ENCODE assay signal across 13 cellular contexts in genomic region chr18:8794133-8794986, GRCh38.
DNase-seq lines count a peak whose midpoint lies in the region; TF ChIP-seq lines count a peak whose summit lies in the region.
"Had no signal": no experiment of that assay in that cellular context is flagged by ENCODE, and none has a peak within 500 bp of the region (broad histone marks: within the 10 kb centered on the region; RNA-seq: fewer than 3 reads in every experiment).

No MANE protein-coding gene starts in this region.

- peaks cover 58% of the 10 kb centered on the region for H3K4me1 Mint-ChIP-seq in neural progenitor cell

- no peaks in the 10 kb centered on the region for H3K27me3 Mint-ChIP-seq in neural progenitor cell (ENCODE audit: insufficient read depth, low read depth)

- no peaks in the 10 kb centered on the region for H3K9me3 ChIP-seq in duodenal mucosa (ENCODE audit: control insufficient read depth in 1 of 2, low read length in 2 of 2)
- no peaks in the 10 kb centered on the region for H3K9me3 ChIP-seq in neural progenitor cell (ENCODE audit: low read depth)
- H3K9me3 ChIP-seq in prostate gland = no peaks in the 10 kb centered on the region

- DNase-seq in EH (ENCODE audit: low read depth) = peak; percentile 85
- DNase-seq in NCI-H69 (lab: John Stamatoyannopoulos, UW) = peak; percentile 95
- no peak for DNase-seq in neural progenitor cell (ENCODE audit: low spot score)
- DNase-seq in GDM1 (lab: John Stamatoyannopoulos, UW) = no peak
- no peak for DNase-seq in SIG-M5 treated with dmso at 0.1 percent for 504 hours (lab: John Stamatoyannopoulos, UW; ENCODE audit: unreplicated experiment)
- no peak for DNase-seq in prostate gland (ENCODE audit: low spot score)
- no peak for DNase-seq in foreskin melanocyte
- DNase-seq: activated effector memory CD4-positive, alpha-beta T cell treated with Interleukin-2 at 50 U/mL for 16 hours; DMS 273 treated with DMSO at 0.1 percent for 48 hours; dorsolateral prefrontal cortex; kidney had no signal

- 88% methylated on average over 13 of the region's 13 CpGs for WGBS in prostate gland

- peak overlapping the region; percentile 45 for H3K4me2 ChIP-seq in neural progenitor cell
- H3K4me2 ChIP-seq: KMS-11 had no signal

- TF ChIP-seq CTCF in neural progenitor cell (IDR thresholded peaks at IDR 0.05) = no peak
- no peak for TF ChIP-seq CTCF in prostate gland (IDR thresholded peaks at IDR 0.05)

- H3K36me3 ChIP-seq in duodenal mucosa (ENCODE audit: control insufficient read depth in 1 of 2, insufficient read depth in 2 of 2, low read length in 2 of 2) (no peaks in the 10 kb centered on the region), neural progenitor cell (no peaks in the 10 kb centered on the region), prostate gland (no peaks in the 10 kb centered on the region)

- TF ChIP-seq POLR2A in prostate gland (IDR thresholded peaks at IDR 0.05) = no peak

- no peak overlapping the region for H3K27ac ChIP-seq in duodenal mucosa (ENCODE audit: low read depth, low read length)
- no peak overlapping the region for H3K27ac ChIP-seq in neural progenitor cell
- H3K27ac ChIP-seq in prostate gland = no peak overlapping the region
- H3K27ac ChIP-seq: KMS-11 had no signal

- H3K9me3 Mint-ChIP-seq in neural progenitor cell = no peaks in the 10 kb centered on the region

- peak overlapping the region; percentile 13 to 30 for H3K4me3 ChIP-seq in duodenal mucosa (ENCODE audit: low read depth in 1 of 2, low read length in 2 of 2)
- no peak overlapping the region for H3K4me3 ChIP-seq in neural progenitor cell
- H3K4me3 ChIP-seq in prostate gland = no peak overlapping the region
- H3K4me3 ChIP-seq: dorsolateral prefrontal cortex had no signal

- no peak overlapping the region for H3K4me3 Mint-ChIP-seq in neural progenitor cell

- H3K27me3 ChIP-seq in duodenal mucosa (ENCODE audit: control insufficient read depth in 1 of 2, insufficient read depth in 2 of 2, low read length in 2 of 2) = no peaks in the 10 kb centered on the region
- no peaks in the 10 kb centered on the region for H3K27me3 ChIP-seq in neural progenitor cell
- H3K27me3 ChIP-seq in prostate gland (replicated peaks; ENCODE audit: insufficient read depth) = no peaks in the 10 kb centered on the region
- H3K27me3 ChIP-seq: dorsolateral prefrontal cortex had no signal

- H2AFZ ChIP-seq in neural progenitor cell (replicated peaks) = no peak overlapping the region

- peaks cover 41 to 47% of the 10 kb centered on the region in 2 donors for H3K4me1 ChIP-seq in duodenal mucosa (ENCODE audit: control insufficient read depth in 1 of 2, insufficient read depth in 2 of 2, low read length in 2 of 2)
- peaks cover 16% of the 10 kb centered on the region for H3K4me1 ChIP-seq in neural progenitor cell
- no peaks in the 10 kb centered on the region for H3K4me1 ChIP-seq in prostate gland (replicated peaks)

- intact Hi-C loops in prostate gland (cut with DNase I) = no loop called here

- H3K9ac ChIP-seq in duodenal mucosa (ENCODE audit: low read depth in 1 of 2, low read length in 2 of 2) (no peak overlapping the region), neural progenitor cell (no peak overlapping the region)
- H3K9ac ChIP-seq: KMS-11 had no signal

- peaks cover 8% of the 10 kb centered on the region for H3F3A ChIP-seq in neural progenitor cell (ENCODE audit: low read depth)

- no peaks in the 10 kb centered on the region for H4K20me1 ChIP-seq in neural progenitor cell (ENCODE audit: low read depth)

- no peaks in the 10 kb centered on the region for H3K79me2 ChIP-seq in neural progenitor cell (ENCODE audit: low read depth)

- peak overlapping the region; percentile 38 for H3K27ac Mint-ChIP-seq in neural progenitor cell

- no peaks in the 10 kb centered on the region for H3K36me3 Mint-ChIP-seq in neural progenitor cell

Comparison
In these comparisons a context has a peak if more than half of its experiments do, and no peak if none do; other contexts are left out.
1. DNase-seq: peak in EH (single experiment) and NCI-H69 (single experiment); none in neural progenitor cell (single experiment), GDM1 (single experiment), SIG-M5 treated with dmso at 0.1 percent for 504 hours (single experiment), prostate gland (single experiment) and foreskin melanocyte (single experiment).
2. H3K4me3 ChIP-seq: peak in duodenal mucosa (2 of 2); none in neural progenitor cell (single experiment) and prostate gland (0 of 2).